Comparison of ENCODE assay signal across 13 cellular contexts in genomic region chr10:6877351-6878066, GRCh38.
"Had no signal": no experiment of that assay in that cellular context is flagged by ENCODE, and none has a peak within 500 bp of the region (broad histone marks: within the 10 kb centered on the region; RNA-seq: fewer than 3 reads in every experiment).

No MANE protein-coding gene starts in this region.

- H3K4me3 Mint-ChIP-seq: activated CD8-positive, alpha-beta T cell treated with anti-CD3 and anti-CD28 coated beads for 36 hours; stimulated activated memory B cell treated with anti-CD40 and anti-IgM and Interleukin-4, amounts not matched to agents 10 μg/mL and 1 μg/mL and 100 μg/mL, for 72 hours had no signal

- H3K27ac Mint-ChIP-seq: activated CD8-positive, alpha-beta T cell treated with anti-CD3 and anti-CD28 coated beads for 36 hours; stimulated activated memory B cell treated with anti-CD40 and anti-IgM and Interleukin-4, amounts not matched to agents 10 μg/mL and 1 μg/mL and 100 μg/mL, for 72 hours had no signal

- H3K9me3 Mint-ChIP-seq: activated CD8-positive, alpha-beta T cell treated with anti-CD3 and anti-CD28 coated beads for 36 hours; stimulated activated memory B cell treated with anti-CD40 and anti-IgM and Interleukin-4, amounts not matched to agents 10 μg/mL and 1 μg/mL and 100 μg/mL, for 72 hours had no signal

- H3K36me3 Mint-ChIP-seq: stimulated activated memory B cell treated with anti-CD40 and anti-IgM and Interleukin-4, amounts not matched to agents 10 μg/mL and 1 μg/mL and 100 μg/mL, for 72 hours had no signal

- H3K9me3 ChIP-seq: ascending aorta, colonic mucosa, right atrium auricular region, spleen, upper lobe of right lung had no signal

- H3K27ac ChIP-seq: ascending aorta, colonic mucosa, right atrium auricular region, spleen, upper lobe of right lung had no signal

- ATAC-seq: activated CD8-positive, alpha-beta T cell treated with anti-CD3 and anti-CD28 coated beads for 36 hours had no signal

- H3K27me3 ChIP-seq: ascending aorta, colonic mucosa, right atrium auricular region, spleen had no signal

- DNase-seq: activated CD4-positive, alpha-beta T cell treated with anti-CD3 and anti-CD28 coated beads for 1 hour; activated CD8-positive, alpha-beta memory T cell treated with anti-CD3 and anti-CD28 coated beads, Interleukin-2, amount 50 U/mL, for 4 hours; colonic mucosa; effector CD4-positive, alpha-beta T cell; kidney; spleen; stimulated activated CD4-positive, alpha-beta T cell treated with anti-CD3 and anti-CD28 coated beads, Interleukin-1b, Interleukin-23, amount 100 ng/mL, for 48 hours; T-helper 9 cell; upper lobe of right lung had no signal

- H3K36me3 ChIP-seq: ascending aorta, colonic mucosa, right atrium auricular region, spleen, upper lobe of right lung had no signal

- H3K4me1 ChIP-seq: ascending aorta, colonic mucosa, right atrium auricular region, spleen, upper lobe of right lung had no signal

- H3K4me3 ChIP-seq: ascending aorta, colonic mucosa, right atrium auricular region, spleen, upper lobe of right lung had no signal

- H3K4me1 Mint-ChIP-seq: stimulated activated memory B cell treated with anti-CD40 and anti-IgM and Interleukin-4, amounts not matched to agents 10 μg/mL and 1 μg/mL and 100 μg/mL, for 72 hours had no signal
